In the genomic region with DNA sequence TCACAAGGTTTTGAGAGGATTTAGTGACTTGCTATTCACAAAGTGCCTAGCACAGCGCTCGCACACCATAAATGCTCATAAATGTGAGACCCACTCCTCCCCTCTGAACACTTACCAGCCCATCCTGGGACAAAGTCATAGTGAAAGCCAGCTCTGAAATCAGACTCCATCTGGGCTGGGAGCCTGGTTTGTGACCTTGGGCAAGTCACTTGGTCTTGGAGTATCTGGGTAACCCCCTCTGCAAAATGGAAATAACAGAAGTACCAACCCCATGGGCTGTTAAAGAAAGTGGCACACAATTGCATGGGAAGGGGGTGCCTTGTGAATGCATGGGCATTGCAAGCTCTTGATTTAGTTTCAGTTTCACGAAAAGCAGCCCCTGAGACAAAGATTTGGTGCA, we compare ENCODE assay signal across 22 cellular contexts.
"Had no signal": no experiment of that assay in that cellular context is flagged by ENCODE, and none has a peak within 500 bp of the region (broad histone marks: within the 10 kb centered on the region; RNA-seq: fewer than 3 reads in every experiment).

No MANE protein-coding gene starts in this region.

- H3K4me1 Mint-ChIP-seq: T-helper 17 cell had no signal

- H3K4me3 Mint-ChIP-seq: activated CD4-positive, alpha-beta memory T cell treated with anti-CD3 and anti-CD28 coated beads for 36 hours; activated CD4-positive, alpha-beta T cell treated with anti-CD3 and anti-CD28 coated beads, Interleukin-2, amount 10 ng/mL, durations not matched to agents 7 days and 5 days; activated naive CD4-positive, alpha-beta T cell treated with anti-CD3 and anti-CD28 coated beads, Interleukin-2, amount 50 U/mL, for 24 hours; activated T-cell treated with anti-CD3 and anti-CD28 coated beads, Interleukin-2, amount 50 U/mL, for 24 hours; activated T-helper 1 cell treated with anti-CD3 and anti-CD28 coated beads, Interleukin-12 subunit alpha, Interleukin-12 subunit beta, Interleukin-2, Interleukin-4 antibody, amounts not matched to agents 30 ng/mL and 10 ng/mL and 1 ng/mL, durations not matched to agents 14 hours and 24 hours and 36 hours; T-helper 17 cell; WTC11 had no signal

- H3K27ac Mint-ChIP-seq: activated CD4-positive, alpha-beta memory T cell treated with anti-CD3 and anti-CD28 coated beads for 36 hours; activated CD4-positive, alpha-beta T cell treated with anti-CD3 and anti-CD28 coated beads, Interleukin-2, amount 10 ng/mL, durations not matched to agents 7 days and 5 days; activated naive CD4-positive, alpha-beta T cell treated with anti-CD3 and anti-CD28 coated beads, Interleukin-2, amount 50 U/mL, for 24 hours; activated T-cell treated with anti-CD3 and anti-CD28 coated beads, Interleukin-2, amount 50 U/mL, for 24 hours; activated T-helper 1 cell treated with anti-CD3 and anti-CD28 coated beads, Interleukin-12 subunit alpha, Interleukin-12 subunit beta, Interleukin-2, Interleukin-4 antibody, amounts not matched to agents 30 ng/mL and 10 ng/mL and 1 ng/mL, durations not matched to agents 14 hours and 24 hours and 36 hours; T-helper 17 cell; WTC11 had no signal

- H3K36me3 Mint-ChIP-seq: activated CD4-positive, alpha-beta memory T cell treated with anti-CD3 and anti-CD28 coated beads for 36 hours; activated naive CD4-positive, alpha-beta T cell treated with anti-CD3 and anti-CD28 coated beads, Interleukin-2, amount 50 U/mL, for 24 hours; WTC11 had no signal

- ATAC-seq: T-helper 17 cell, WTC11 had no signal

- H3K4me3 ChIP-seq: breast epithelium had no signal

- H3K36me3 ChIP-seq: breast epithelium had no signal

- DNase-seq: activated CD4-positive, alpha-beta memory T cell treated with anti-CD3 and anti-CD28 coated beads for 36 hours; activated CD4-positive, alpha-beta T cell treated with anti-CD3 and anti-CD28 coated beads for 1 hour; activated CD4-positive, alpha-beta T cell treated with anti-CD3 and anti-CD28 coated beads, Interleukin-2, amount 10 ng/mL, durations not matched to agents 7 days and 5 days; activated effector memory CD4-positive, alpha-beta T cell treated with Interleukin-2 at 50 U/mL for 16 hours; activated naive CD4-positive, alpha-beta T cell; activated T-cell treated with anti-CD3 and anti-CD28 coated beads, Interleukin-2, amount 50 U/mL, for 24 hours; caudate nucleus; KG1; NCI-H1092; NCI-H1417; NCI-H1930; NCI-H2171 treated with DMSO at 0.1 percent for 48 hours; NCI-H226; NCI-H526; NCI-H82; SIG-M5; T-helper 17 cell; T-helper 9 cell had no signal

- H3K9me3 Mint-ChIP-seq: activated CD4-positive, alpha-beta memory T cell treated with anti-CD3 and anti-CD28 coated beads for 36 hours; activated CD4-positive, alpha-beta T cell treated with anti-CD3 and anti-CD28 coated beads, Interleukin-2, amount 10 ng/mL, durations not matched to agents 7 days and 5 days; activated naive CD4-positive, alpha-beta T cell treated with anti-CD3 and anti-CD28 coated beads, Interleukin-2, amount 50 U/mL, for 24 hours; activated T-cell treated with anti-CD3 and anti-CD28 coated beads, Interleukin-2, amount 50 U/mL, for 24 hours; activated T-helper 1 cell treated with anti-CD3 and anti-CD28 coated beads, Interleukin-12 subunit alpha, Interleukin-12 subunit beta, Interleukin-2, Interleukin-4 antibody, amounts not matched to agents 30 ng/mL and 10 ng/mL and 1 ng/mL, durations not matched to agents 14 hours and 24 hours and 36 hours; WTC11 had no signal

- H3K27me3 ChIP-seq: breast epithelium had no signal

- H3K4me1 ChIP-seq: breast epithelium had no signal
